Comparison of ENCODE assay signal across 11 cellular contexts in the genomic region with DNA sequence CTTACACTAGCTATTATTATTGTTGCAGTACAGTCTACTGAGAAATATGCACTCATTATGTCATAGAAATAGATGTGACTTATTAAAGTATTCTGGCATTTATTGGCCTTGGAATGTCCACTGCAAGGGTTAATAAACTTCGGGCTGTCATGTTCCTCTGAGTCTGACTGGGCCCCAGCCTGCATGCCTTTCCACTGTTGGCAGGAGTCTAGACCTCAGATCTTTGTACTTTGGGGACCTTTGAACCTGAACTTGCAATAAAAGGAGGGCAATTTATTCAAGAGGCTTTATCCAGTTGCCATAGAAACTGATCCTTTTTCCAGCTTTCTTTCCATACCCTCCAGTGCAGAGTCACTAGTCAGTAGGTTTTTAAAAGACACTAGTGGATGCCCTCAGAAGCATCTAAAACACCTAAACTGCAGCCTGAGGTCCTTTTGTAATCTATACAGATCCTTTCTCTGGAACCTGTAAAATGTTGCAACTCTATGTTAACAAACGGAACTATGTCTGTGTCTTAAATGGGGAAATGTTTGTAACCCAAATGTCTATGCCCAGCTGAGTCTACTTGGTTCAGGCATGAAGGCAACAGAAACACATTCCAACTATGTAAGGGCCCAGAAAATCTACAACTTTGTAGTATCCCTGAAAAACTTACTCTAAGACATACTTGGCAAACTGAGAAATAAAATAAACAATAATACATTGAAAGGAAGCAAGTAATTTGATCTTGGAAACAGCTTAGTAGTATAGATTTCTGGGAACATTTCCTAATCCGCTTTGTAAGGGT. TPM values are rescaled to one million over a fixed set of nuclear protein-coding genes. Genes with fewer than 3 reads are reported as not detected.
DNase-seq lines count a peak whose midpoint lies in the region; ATAC-seq and TF ChIP-seq lines count a peak whose summit lies in the region.
"Had no signal": no experiment of that assay in that cellular context is flagged by ENCODE, and none has a peak within 500 bp of the region (broad histone marks: within the 10 kb centered on the region; RNA-seq: fewer than 3 reads in every experiment).

No MANE protein-coding gene starts in this region.

- no peak overlapping the region for H3K27ac ChIP-seq in suprapubic skin
- H3K27ac ChIP-seq: BLaER1, breast epithelium had no signal

- H3K27ac Mint-ChIP-seq in WTC11, result no peak overlapping the region
- no peak overlapping the region for H3K27ac Mint-ChIP-seq in naive thymus-derived CD8-positive, alpha-beta T cell

- WGBS in suprapubic skin, result 69% methylated on average over 3 of the region's 3 CpGs

- H3K27me3 ChIP-seq in suprapubic skin, result no peaks in the 10 kb centered on the region
- H3K27me3 ChIP-seq: BLaER1, breast epithelium had no signal

- H3K4me3 ChIP-seq in suprapubic skin, result no peak overlapping the region
- H3K4me3 ChIP-seq: BLaER1, breast epithelium had no signal

- DNase-seq in NCI-H524 (lab: John Stamatoyannopoulos, UW), result peak; percentile 1 to 26
- no peak for DNase-seq in NCI-H524 treated with DMSO at 0.1 percent for 48 hours (lab: John Stamatoyannopoulos, UW)
- no peak for DNase-seq in WTC11 (ENCODE audit: low spot score)
- peak; percentile 3 for DNase-seq in kidney tubule cell (ENCODE audit: low spot score)
- peak; percentile 58 for DNase-seq in stromal cell of bone marrow (ENCODE audit: low read depth)
- no peak for DNase-seq in middle frontal gyrus (ENCODE audit: extremely low spot score, low spot score)
- DNase-seq in naive thymus-derived CD8-positive, alpha-beta T cell, result no peak
- DNase-seq in suprapubic skin (ENCODE audit: low spot score in 2 of 2), result no peak

- TF ChIP-seq CTCF in WTC11 (IDR thresholded peaks at IDR 0.05) (no peak), suprapubic skin (IDR thresholded peaks at IDR 0.05) (no peak)

- no peaks in the 10 kb centered on the region for H3K4me1 ChIP-seq in suprapubic skin
- H3K4me1 ChIP-seq: breast epithelium had no signal

- H3K4me1 Mint-ChIP-seq in WTC11, result 0 out of 2 replicates have a peak, but pooled peaks cover 5% of the 10 kb centered on the region
- no peaks in the 10 kb centered on the region for H3K4me1 Mint-ChIP-seq in naive thymus-derived CD8-positive, alpha-beta T cell

- CTCF ChIA-PET in WTC11 (lab: Charles Lee), result no interaction called here

- TF ChIP-seq EP300 in suprapubic skin (IDR thresholded peaks at IDR 0.05), result no peak

- H3K36me3 ChIP-seq in suprapubic skin, result no peaks in the 10 kb centered on the region
- H3K36me3 ChIP-seq: BLaER1, breast epithelium had no signal

- no peaks in the 10 kb centered on the region for H3K9me3 Mint-ChIP-seq in WTC11
- H3K9me3 Mint-ChIP-seq in naive thymus-derived CD8-positive, alpha-beta T cell, result no peaks in the 10 kb centered on the region

- H3K9me3 ChIP-seq in suprapubic skin, result no peaks in the 10 kb centered on the region
- H3K9me3 ChIP-seq: breast epithelium had no signal

- no peak for TF ChIP-seq POLR2A in suprapubic skin (IDR thresholded peaks at IDR 0.05)

- H3K27me3 Mint-ChIP-seq in WTC11 (ENCODE audit: low read depth), result no peaks in the 10 kb centered on the region
- peaks cover 0 to 2% (median 0%) of the 10 kb centered on the region in 5 donors for H3K27me3 Mint-ChIP-seq in naive thymus-derived CD8-positive, alpha-beta T cell

- no peaks in the 10 kb centered on the region for H3K36me3 Mint-ChIP-seq in WTC11
- peaks cover 0 to 1% (median 0%) of the 10 kb centered on the region in 3 donors for H3K36me3 Mint-ChIP-seq in naive thymus-derived CD8-positive, alpha-beta T cell

- no peak overlapping the region for H3K4me3 Mint-ChIP-seq in WTC11
- H3K4me3 Mint-ChIP-seq in naive thymus-derived CD8-positive, alpha-beta T cell, result no peak overlapping the region

- no peak for ATAC-seq in WTC11
- no peak for ATAC-seq in naive thymus-derived CD8-positive, alpha-beta T cell

- POLR2A ChIA-PET in WTC11 (lab: Charles Lee), result no interaction called here
- POLR2A ChIA-PET in naive thymus-derived CD8-positive, alpha-beta T cell (lab: Charles Lee), result no interaction called here

TF ChIP-seq in WTC11, 78 proteins besides CTCF, POLR2A, EP300 and RAD21:
- no peak for TF ChIP-seq SMAD4 (CRISPR knock-in tag; IDR thresholded peaks at IDR 0.05)
- TF ChIP-seq GABPB1 (CRISPR knock-in tag; IDR thresholded peaks at IDR 0.05), result 0 out of 2 replicates have a peak, but pooled peaks have one; percentile 15

RNA-seq across cellular contexts. Expression of a gene that starts 41.6 kb away (rescaled TPM):
- 1.3 to 1.6 TPM (median 1.5 TPM) in 3 replicates for total RNA-seq in WTC11 (2021)
- total RNA-seq in naive thymus-derived CD8-positive, alpha-beta T cell, result not detected
- not detected for polyA plus RNA-seq in naive thymus-derived CD8-positive, alpha-beta T cell
- 1 to 10 TPM; 1.9 to 3.6 (median 3.3) TPM for total RNA-seq in suprapubic skin
- total RNA-seq: OCI-LY7 had no signal

Comparison
In these comparisons a context has a peak if more than half of its experiments do, and no peak if none do; other contexts are left out.
1. DNase-seq: peak in NCI-H524 (2 of 2), kidney tubule cell (single experiment) and stromal cell of bone marrow (single experiment); none in NCI-H524 treated with DMSO at 0.1 percent for 48 hours (single experiment), WTC11 (single experiment), middle frontal gyrus (single experiment), naive thymus-derived CD8-positive, alpha-beta T cell (0 of 10) and suprapubic skin (0 of 2).